ENCODE assay signal across 8 cellular contexts in genomic region chr15:21344960-21345359, GRCh38.
DNase-seq lines count a peak whose midpoint lies in the region; ATAC-seq and TF ChIP-seq lines count a peak whose summit lies in the region.
"Not testable (repeated sequence)": the region's sequence is repeated elsewhere in the genome, so short reads cannot be mapped to it uniquely, and the experiment has no call there.

No MANE protein-coding gene starts in this region.

- not testable (repeated sequence) for H3K36me3 Mint-ChIP-seq in activated CD4-positive, alpha-beta T cell treated with anti-CD3 and anti-CD28 coated beads for 36 hours (ENCODE audit: low read depth)

- CTCF ChIA-PET in activated CD4-positive, alpha-beta T cell treated with anti-CD3 and anti-CD28 coated beads for 36 hours (lab: Charles Lee), result not testable (repeated sequence)

- no CpG with 5 or more reads among the region's 47 CpGs for WGBS in testis, 2 donors

- not testable (repeated sequence) for H3K9me3 ChIP-seq in left ventricle myocardium inferior (replicated peaks); lower lobe of right lung; testis

- intact Hi-C loops in activated CD4-positive, alpha-beta T cell treated with anti-CD3 and anti-CD28 coated beads for 36 hours (cut with DNase I, micrococcal nuclease); left ventricle myocardium inferior (cut with micrococcal nuclease); lower lobe of right lung (cut with DNase I); testis (cut with DNase I; ENCODE audit: low total_unique reads): not testable (repeated sequence)

- H3K36me3 ChIP-seq in left ventricle myocardium inferior; lower lobe of right lung; testis (ENCODE audit: low read depth, missing control alignments): not testable (repeated sequence)

- H3K4me3 Mint-ChIP-seq in activated CD4-positive, alpha-beta T cell treated with anti-CD3 and anti-CD28 coated beads for 36 hours, result not testable (repeated sequence)

- not testable (repeated sequence) for TF ChIP-seq POLR2A in testis (IDR thresholded peaks at IDR 0.05)

- H3K4me3 ChIP-seq in coronary artery (peak overlapping the region; percentile 58), left ventricle myocardium inferior (peak overlapping the region; percentile 54)
- not testable (repeated sequence) for H3K4me3 ChIP-seq in lower lobe of right lung, testis

- H3K4me1 ChIP-seq in left ventricle myocardium inferior, lower lobe of right lung, testis: not testable (repeated sequence)

- ATAC-seq in activated CD4-positive, alpha-beta T cell treated with anti-CD3 and anti-CD28 coated beads for 36 hours; lower lobe of right lung: not testable (repeated sequence)

- H3K27me3 ChIP-seq in left ventricle myocardium inferior (ENCODE audit: low read depth); lower lobe of right lung (ENCODE audit: low read depth); testis: not testable (repeated sequence)

- H3K4me1 Mint-ChIP-seq in activated CD4-positive, alpha-beta T cell treated with anti-CD3 and anti-CD28 coated beads for 36 hours, result not testable (repeated sequence)

- H3K27ac ChIP-seq in coronary artery, lower lobe of right lung, testis: not testable (repeated sequence)
- H3K27ac ChIP-seq in left ventricle myocardium inferior (replicated peaks), result peak overlapping the region; percentile 55

- H3K9me3 Mint-ChIP-seq in activated CD4-positive, alpha-beta T cell treated with anti-CD3 and anti-CD28 coated beads for 36 hours (ENCODE audit: low read depth), result not testable (repeated sequence)

- DNase-seq in CD1c-positive myeloid dendritic cell (ENCODE audit: extremely low spot score) (peak; percentile 1), left ventricle myocardium inferior (peak; percentile 12), lower lobe of right lung (peak; percentile 31), retina (peak; percentile 0), testis (peak; percentile 8)
- peak; percentile 3 for DNase-seq in activated CD4-positive, alpha-beta T cell treated with anti-CD3 and anti-CD28 coated beads for 36 hours
- DNase-seq in activated effector memory CD4-positive, alpha-beta T cell treated with anti-CD3 and anti-CD28 coated beads, Interleukin-2, amount 50 U/mL, for 16 hours, result peak; percentile 16
- DNase-seq in coronary artery (ENCODE audit: low spot score), result not testable (repeated sequence)

- not testable (repeated sequence) for H3K27ac Mint-ChIP-seq in activated CD4-positive, alpha-beta T cell treated with anti-CD3 and anti-CD28 coated beads for 36 hours

- H3K27me3 Mint-ChIP-seq in activated CD4-positive, alpha-beta T cell treated with anti-CD3 and anti-CD28 coated beads for 36 hours, result not testable (repeated sequence)

- not testable (repeated sequence) for TF ChIP-seq CTCF in coronary artery (IDR thresholded peaks at IDR 0.05); left ventricle myocardium inferior (IDR thresholded peaks at IDR 0.05; ENCODE audit: borderline replicate concordance); lower lobe of right lung (IDR thresholded peaks at IDR 0.05); testis (IDR thresholded peaks at IDR 0.05)

- POLR2A ChIA-PET in activated CD4-positive, alpha-beta T cell treated with anti-CD3 and anti-CD28 coated beads for 36 hours (lab: Charles Lee), result not testable (repeated sequence)
